ENCODE assay signal across 10 cellular contexts in genomic region chr6:6002005-6002808, GRCh38. TPM values are rescaled to one million over a fixed set of nuclear protein-coding genes. Genes with fewer than 3 reads are reported as not detected.
DNase-seq lines count a peak whose midpoint lies in the region; ATAC-seq, FAIRE-seq and TF ChIP-seq lines count a peak whose summit lies in the region.
"Had no signal": no experiment of that assay in that cellular context is flagged by ENCODE, and none has a peak within 500 bp of the region (broad histone marks: within the 10 kb centered on the region; RNA-seq: fewer than 3 reads in every experiment).

No MANE protein-coding gene starts in this region.

- H3K27me3 Mint-ChIP-seq in memory B cell: peaks cover 47% of the 10 kb centered on the region

- intact Hi-C loops in Right ventricle myocardium superior (cut with DNase I): no loop called here
- intact Hi-C loops in left cardiac atrium (cut with DNase I): no loop called here
- intact Hi-C loops in K562 (cut with micrococcal nuclease): no loop called here

- no peaks in the 10 kb centered on the region for H3K79me2 ChIP-seq in K562 (ENCODE audit: control insufficient read depth, insufficient read depth, low read length)

- H3K4me1 ChIP-seq in K562 (replicated peaks in 1 of 2; ENCODE audit: control insufficient read depth in 2 of 2, insufficient read depth in 2 of 2, low read length in 2 of 2) (peaks cover 0 to 25% of the 10 kb centered on the region in 2 experiments; a peak in 2 of 5 replicates), tibial nerve (peaks cover 0 to 87% (median 15%) of the 10 kb centered on the region in 4 donors)

- CTCF ChIA-PET in K562 (lab: Yijun Ruan, JAX; ENCODE audit: low intra/inter-chr PET ratio): no interaction called here

- TF ChIP-seq EP300 in K562 (IDR thresholded peaks at IDR 0.05; ENCODE audit: low read length): no peak
- TF ChIP-seq EP300 in tibial nerve (IDR thresholded peaks at IDR 0.05): no peak

- H3K9me3 Mint-ChIP-seq in memory B cell: peaks cover 20% of the 10 kb centered on the region

- peak; percentile 49 for DNase-seq in Right ventricle myocardium superior
- DNase-seq in left cardiac atrium: no peak
- no peak for DNase-seq in K562 (ENCODE audit: extremely low read depth in 1 of 4, low spot score in 3 of 4)
- DNase-seq in memory B cell (ENCODE audit: low spot score in 2 of 2): peak in 1 of 2 donors; percentile 34
- no peak for DNase-seq in tibial nerve (ENCODE audit: low spot score in 2 of 2)
- DNase-seq in DMS114 treated with DMSO at 0.1 percent for 48 hours (lab: John Stamatoyannopoulos, UW; ENCODE audit: unreplicated experiment): no peak
- DNase-seq in activated CD4-positive, CD25-positive, alpha-beta regulatory T cell (lab: John Stamatoyannopoulos, UW): no peak
- DNase-seq: T1000 had no signal

- peaks cover 22% of the 10 kb centered on the region for H3K36me3 Mint-ChIP-seq in memory B cell

- H3K4me3 Mint-ChIP-seq in memory B cell: no peak overlapping the region

- H3K27ac Mint-ChIP-seq in memory B cell: peak overlapping the region; percentile 91

- TF ChIP-seq CTCF in K562 (IDR thresholded peaks at IDR 0.05 in 2 of 3, conservative IDR thresholded peaks at IDR 0.05 in 1 of 3; ENCODE audit: insufficient read depth in 2 of 3, low read depth in 1 of 3, low read length in 3 of 3) (no peak), tibial nerve (IDR thresholded peaks at IDR 0.05) (no peak)

- no peak for FAIRE-seq in K562 (lab: Jason Lieb, UNC)

- H3K4me3 ChIP-seq in K562: no peak overlapping the region
- H3K4me3 ChIP-seq in tibial nerve: peak overlapping the region in 2 of 4 donors; percentile 65
- H3K4me3 ChIP-seq: BLaER1 had no signal

- no peak for TF ChIP-seq RAD21 in K562 (CRISPR knock-in tag; conservative IDR thresholded peaks at IDR 0.05 in 1 of 2, IDR thresholded peaks at IDR 0.05 in 1 of 2)

- H3K9me3 ChIP-seq in K562 (replicated peaks; ENCODE audit: control insufficient read depth, insufficient read depth, low read depth, low read length) (no peaks in the 10 kb centered on the region; the same call in 1 of the 2 replicates), tibial nerve (no peaks in the 10 kb centered on the region)

- no peak for ATAC-seq in Right ventricle myocardium superior (ENCODE audit: poor library complexity)
- no peak for ATAC-seq in left cardiac atrium
- no peak for ATAC-seq in K562
- ATAC-seq in memory B cell (ENCODE audit: low read depth): no peak
- no peak for ATAC-seq in HG03039 (IDR thresholded peaks at IDR 0.05; ENCODE audit: unreplicated experiment)

- in situ Hi-C loops in K562 (cut with MboI): no loop called here

- BruUV-seq in K562 (replicated peaks; lab: Mats Ljungman, UMichigan): no TSS peak

- WGBS in K562 (ENCODE audit: insufficient coverage, low coverage, missing lambda C conversion rate): 29% methylated on average over 49 of the region's 56 CpGs
- 56 to 70% methylated on average over 56 of the region's 56 CpGs for WGBS in tibial nerve, 2 donors

- H3K9me1 ChIP-seq in K562 (ENCODE audit: control insufficient read depth, insufficient read depth, low read length): no peaks in the 10 kb centered on the region

- peaks cover 4% of the 10 kb centered on the region; the same call in 1 of the 2 replicates for H4K20me1 ChIP-seq in K562 (replicated peaks; ENCODE audit: control insufficient read depth, insufficient read depth, low read length)

- H2AFZ ChIP-seq in K562 (ENCODE audit: low read depth, low read length): no peak overlapping the region

- no peak for TF ChIP-seq POLR2A in K562 (conservative IDR thresholded peaks at IDR 0.05)
- no peak for TF ChIP-seq POLR2A in tibial nerve (IDR thresholded peaks at IDR 0.05)

- no peaks in the 10 kb centered on the region for H3K36me3 ChIP-seq in K562 (ENCODE audit: control insufficient read depth, insufficient read depth, low read length)
- H3K36me3 ChIP-seq in tibial nerve: no peaks in the 10 kb centered on the region
- H3K36me3 ChIP-seq: BLaER1 had no signal

- POLR2A ChIA-PET in K562 (lab: Yijun Ruan, JAX): no interaction called here

- no peak overlapping the region for H3K4me2 ChIP-seq in K562 (ENCODE audit: insufficient read depth, low read length)
- H3K4me2 ChIP-seq: BLaER1 had no signal

- H3K27me3 ChIP-seq in K562 (ENCODE audit: control insufficient read depth in 2 of 2, insufficient read depth in 2 of 2, low read length in 2 of 2): peaks cover 71 to 80% of the 10 kb centered on the region in 2 experiments
- peaks cover 3 to 92% of the 10 kb centered on the region in 2 donors for H3K27me3 ChIP-seq in tibial nerve

- H3K9ac ChIP-seq in K562 (ENCODE audit: insufficient read depth in 1 of 2, low read depth in 2 of 2, low read length in 2 of 2): no peak overlapping the region
- H3K9ac ChIP-seq: BLaER1 had no signal

- H3K4me1 Mint-ChIP-seq in memory B cell: peaks cover 24% of the 10 kb centered on the region

- H3K27ac ChIP-seq in K562 (ENCODE audit: extremely low read depth, low read depth, low read length): no peak overlapping the region
- H3K27ac ChIP-seq in tibial nerve: peak overlapping the region in 3 of 4 donors; percentile 29 to 95 (median 68)
- H3K27ac ChIP-seq: BLaER1 had no signal

TF ChIP-seq in K562, 482 proteins besides CTCF, POLR2A, EP300 and RAD21:
- no peak for TF ChIP-seq SNIP1 (IDR thresholded peaks at IDR 0.05; ENCODE audit: low read depth)
- peak; percentile 32 to 50; a peak in 2 of 4 replicates for TF ChIP-seq NRF1 (conservative IDR thresholded peaks at IDR 0.05 in 1 of 2, IDR thresholded peaks at IDR 0.05 in 1 of 2)

RNA-seq across cellular contexts. Expression of gene NRN1, which starts 4.5 kb away (rescaled TPM):
- total RNA-seq in Right ventricle myocardium superior (12.6 TPM), left cardiac atrium (10 to 100 TPM; 12.8 to 18.1 TPM), K562 (2014; rRNA removed) (not detected in 2 replicates), K562 (2014; rRNA removed; fragmentation: Illumina TruSeq; extraction: Trizol) (not detected in 2 replicates), K562 (2015; rRNA removed; fragmentation: Illumina TruSeq; extraction: Trizol) (not detected in 2 replicates), K562 (2021) (not detected in 2 replicates), tibial nerve (10 to 100 TPM; 39.0 to 69.0 (median 54.0) TPM)
- total RNA-seq in K562 (2011; cell fraction: chromatin; rRNA removed; ENCODE audit: low replicate concordance): not detected in 2 replicates
- total RNA-seq in K562 (2011; cell fraction: nucleolus; rRNA removed): not detected in 2 replicates
- not detected in 2 replicates for total RNA-seq in K562 (2011; cell fraction: nucleoplasm; rRNA removed)
- polyA plus RNA-seq in K562 (2011; rRNA removed) (not detected in 2 replicates), K562 (2014; fragmentation: Illumina TruSeq; extraction: Trizol) (not detected in 2 replicates), K562 (2014; fragmentation: Nextera tagmentation; extraction: Ambion mirVana) (not detected), K562 (2014; rRNA removed) (not detected in 2 replicates)
- polyA plus RNA-seq in K562 (2011; cell fraction: cytosol; rRNA removed): not detected in 2 replicates
- polyA plus RNA-seq in K562 (2011; cell fraction: nucleus; rRNA removed): not detected in 2 replicates
- polyA plus RNA-seq in K562 (2012): 0.07 TPM in 1 of 2 replicates, not detected in the other
- not detected in 2 replicates for polyA minus RNA-seq in K562 (2011; rRNA and poly(A)+ RNA removed)
- not detected in 2 replicates for polyA minus RNA-seq in K562 (2011; cell fraction: cytosol; rRNA and poly(A)+ RNA removed)
- not detected in 2 replicates for polyA minus RNA-seq in K562 (2011; cell fraction: nucleus; rRNA and poly(A)+ RNA removed)

Comparison
In these comparisons a context has a peak if more than half of its experiments do, and no peak if none do; other contexts are left out.
1. RNA of gene NRN1, which starts 4.5 kb away (total RNA-seq): 39.0 to 69.0 TPM in tibial nerve, 12.8 to 18.1 TPM in left cardiac atrium and 12.6 TPM in Right ventricle myocardium superior (single experiment); not detected in K562; every median in the first group is over 10 times any median in the second.